27 cellular contexts compared by ENCODE assay signal in genomic region chr16:71666264-71666663, GRCh38. TPM values are rescaled to one million over a fixed set of nuclear protein-coding genes. Genes with fewer than 3 reads are reported as not detected.
"Had no signal": no experiment of that assay in that cellular context is flagged by ENCODE, and none has a peak within 500 bp of the region (broad histone marks: within the 10 kb centered on the region; RNA-seq: fewer than 3 reads in every experiment).

No MANE protein-coding gene starts in this region.

- H3K27ac ChIP-seq: RWPE1, SJCRH30, WERI-Rb-1 had no signal

- DNase-seq: activated CD4-positive, alpha-beta memory T cell treated with anti-CD3 and anti-CD28 coated beads, Interleukin-2, amount 10 ng/mL, durations not matched to agents 7 days and 5 days; activated CD4-positive, alpha-beta T cell treated with anti-CD3 and anti-CD28 coated beads for 36 hours; activated CD4-positive, alpha-beta T cell treated with anti-CD3 and anti-CD28 coated beads, Interleukin-2, amount 50 U/mL, for 1 hour; activated gamma-delta T cell treated with Interleukin-2 at 50 U/mL for 16 hours; activated T-cell treated with anti-CD3 and anti-CD28 coated beads, Interleukin-2, amount 50 U/mL, for 72 hours; aorta; central memory CD4-positive, alpha-beta T cell; Karpas-422; MM.1S; NCI-H1105 treated with DMSO at 0.1 percent for 48 hours; NCI-H1436 treated with DMSO at 0.1 percent for 48 hours; NCI-H187 treated with DMSO at 0.1 percent for 48 hours; NCI-H2081 treated with DMSO at 0.1 percent for 48 hours; NCI-H446; NCI-H524; NCI-H774; Peyer's patch; Right ventricle myocardium superior; SJCRH30; SK-N-SH; T-helper 1 cell; WERI-Rb-1 had no signal

- H3K9me3 ChIP-seq: Peyer's patch, SJCRH30, SK-N-SH had no signal

- H3K4me1 ChIP-seq: SJCRH30 had no signal

- H3K27me3 ChIP-seq: Peyer's patch, SJCRH30 had no signal

- H3K4me3 ChIP-seq: K562, Peyer's patch, SJCRH30 had no signal

- H3K9ac ChIP-seq: SK-N-SH had no signal

- ATAC-seq: activated CD4-positive, alpha-beta T cell treated with anti-CD3 and anti-CD28 coated beads for 36 hours; activated T-cell treated with anti-CD3 and anti-CD28 coated beads, Interleukin-2, amount 50 U/mL, for 72 hours; K562 had no signal

RNA-seq across cellular contexts. Expression of gene MARVELD3, which starts 40.3 kb away (rescaled TPM):
- total RNA-seq: activated CD4-positive, alpha-beta T cell treated with anti-CD3 and anti-CD28 coated beads for 36 hours; activated CD8-positive, alpha-beta memory T cell treated with anti-CD3 and anti-CD28 coated beads for 36 hours; activated T-cell treated with anti-CD3 and anti-CD28 coated beads, Interleukin-2, amount 50 U/mL, for 72 hours; activated T-helper 2 cell treated with anti-CD3 and anti-CD28 coated beads, Interferon-gamma antibody, Interleukin-2, Interleukin-4, amounts not matched to agents 10 μg/mL and 5 μg/mL and 100 μg/mL, durations not matched to agents 14 hours and 24 hours and 36 hours; aorta; K562; Right ventricle myocardium superior; T-helper 2 cell treated with Interferon-gamma antibody and Interleukin-4, amounts not matched to agents 100 ng/mL and 5 ng/mL, for 36 hours had no signal
- polyA plus RNA-seq: SK-N-SH had no signal
